8 cellular contexts compared by ENCODE assay signal in the genomic region with DNA sequence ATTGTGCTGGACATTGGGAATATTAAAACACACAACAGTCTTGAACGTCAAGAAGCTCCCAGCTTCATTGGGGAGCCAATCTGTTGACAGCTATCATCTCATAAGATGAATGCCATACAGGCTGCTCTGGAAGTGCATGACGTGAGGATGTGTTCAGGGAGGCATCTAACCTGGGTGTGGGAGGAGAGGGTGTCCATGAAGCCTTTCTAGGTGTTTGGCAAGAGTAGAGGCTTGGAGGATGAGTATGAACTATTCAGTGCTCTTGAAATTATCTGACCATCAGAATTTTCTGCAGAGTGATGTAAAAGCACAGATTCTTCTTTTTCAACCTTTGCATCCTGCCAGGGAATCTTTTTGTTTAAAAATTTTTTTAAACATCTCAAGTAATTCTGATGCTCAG.
"Had no signal": no experiment of that assay in that cellular context is flagged by ENCODE, and none has a peak within 500 bp of the region (broad histone marks: within the 10 kb centered on the region; RNA-seq: fewer than 3 reads in every experiment).

No MANE protein-coding gene starts in this region.

- DNase-seq: GM23248, GOT3, H7, H9, HCEC 1CT, HFFc6 had no signal

- ATAC-seq: GM23338, HCT116 had no signal
